Comparison of ENCODE assay signal across 4 cellular contexts in the genomic region with DNA sequence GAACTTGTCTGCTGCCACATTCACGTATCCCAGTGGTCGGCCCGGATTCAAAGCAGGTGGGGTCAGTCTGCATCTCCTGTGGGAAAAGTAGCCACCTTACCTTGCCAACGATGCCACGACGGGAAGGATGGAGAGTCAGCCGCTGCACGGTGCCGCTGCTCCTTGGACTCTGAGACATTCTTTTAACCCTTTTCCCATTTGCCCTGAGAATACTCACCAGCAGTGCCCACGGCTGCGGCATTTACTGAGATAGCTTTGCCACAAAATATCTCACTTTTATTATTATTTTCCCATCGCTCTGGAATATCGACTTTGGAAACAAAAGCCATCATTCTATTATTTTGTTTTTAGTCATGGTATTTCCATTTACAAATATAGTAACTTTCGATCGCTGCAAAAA.
"Had no signal": no experiment of that assay in that cellular context is flagged by ENCODE, and none has a peak within 500 bp of the region (broad histone marks: within the 10 kb centered on the region; RNA-seq: fewer than 3 reads in every experiment).

No MANE protein-coding gene starts in this region.

- H3K27ac Mint-ChIP-seq: GM23338, H9 had no signal

- ATAC-seq: GM23338 had no signal

- H3K4me2 ChIP-seq: GM23338 had no signal

- H2AFZ ChIP-seq: GM23338 had no signal

- H3K4me3 Mint-ChIP-seq: GM23338, H9 had no signal

- H3K4me1 Mint-ChIP-seq: GM23338, H9 had no signal

- H3K4me3 ChIP-seq: GM23338 had no signal

- DNase-seq: H9, HCEC 1CT, IMR-90 had no signal
